ENCODE assay signal across 15 cellular contexts in the genomic region with DNA sequence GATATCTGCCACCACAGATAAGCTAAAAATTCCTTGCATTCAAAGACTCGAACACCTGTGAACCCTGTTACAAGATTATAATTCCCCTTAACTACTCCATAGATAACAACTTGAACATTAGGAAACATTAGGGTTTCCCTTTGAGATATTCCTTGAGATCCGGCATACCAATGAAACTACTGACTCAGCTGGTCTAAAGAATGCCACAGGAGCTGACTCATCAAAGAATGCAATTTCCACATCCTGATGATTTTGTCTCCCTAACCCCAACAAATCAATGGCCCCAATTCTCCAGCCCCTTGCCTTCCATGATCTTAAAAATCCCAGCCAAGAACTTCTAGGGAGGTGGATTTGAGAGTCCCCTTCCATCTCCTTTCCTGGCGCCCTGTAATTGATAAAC. TPM values are rescaled to one million over a fixed set of nuclear protein-coding genes. Genes with fewer than 3 reads are reported as not detected.
DNase-seq lines count a peak whose midpoint lies in the region; ATAC-seq, FAIRE-seq and TF ChIP-seq lines count a peak whose summit lies in the region.
"Had no signal": no experiment of that assay in that cellular context is flagged by ENCODE, and none has a peak within 500 bp of the region (broad histone marks: within the 10 kb centered on the region; RNA-seq: fewer than 3 reads in every experiment).

No MANE protein-coding gene starts in this region.

- no peaks in the 10 kb centered on the region for H3K27me3 ChIP-seq in breast epithelium
- no peaks in the 10 kb centered on the region for H3K27me3 ChIP-seq in adipocyte (replicated peaks; ENCODE audit: control insufficient read depth, insufficient read depth, low read length)
- no peaks in the 10 kb centered on the region for H3K27me3 ChIP-seq in gastrocnemius medialis
- H3K27me3 ChIP-seq: neutrophil had no signal

- ATAC-seq in gastrocnemius medialis = no peak
- ATAC-seq: activated T-cell treated with anti-CD3 and anti-CD28 coated beads, Interleukin-2, amount 50 U/mL, for 72 hours; lower lobe of right lung had no signal

- H3K36me3 ChIP-seq in breast epithelium = no peaks in the 10 kb centered on the region
- no peaks in the 10 kb centered on the region for H3K36me3 ChIP-seq in adipocyte (ENCODE audit: control insufficient read depth, insufficient read depth, low read length, severe bottlenecking)
- no peaks in the 10 kb centered on the region for H3K36me3 ChIP-seq in gastrocnemius medialis
- H3K36me3 ChIP-seq: lower lobe of right lung, neutrophil had no signal

- no peak overlapping the region for H3K9ac ChIP-seq in adipocyte (ENCODE audit: low read length)

- intact Hi-C loops in MCF 10A (cut with micrococcal nuclease) (no loop called here), breast epithelium (cut with DNase I; ENCODE audit: low total_unique reads) (no loop called here), gastrocnemius medialis (cut with DNase I; ENCODE audit: low total_unique reads) (no loop called here)

- no peaks in the 10 kb centered on the region for H3K4me1 ChIP-seq in breast epithelium
- peaks cover 6% of the 10 kb centered on the region for H3K4me1 ChIP-seq in adipocyte (ENCODE audit: control insufficient read depth, insufficient read depth, low read length)
- H3K4me1 ChIP-seq in gastrocnemius medialis = no peaks in the 10 kb centered on the region
- H3K4me1 ChIP-seq: lower lobe of right lung had no signal

- CTCF ChIA-PET in MCF 10A (lab: Yijun Ruan, JAX) = no interaction called here

- in situ Hi-C loops in gastrocnemius medialis (cut with MboI; ENCODE audit: low sequenced_read_pairs in 4 of 4) = no loop called here

- no peaks in the 10 kb centered on the region for H3K4me1 Mint-ChIP-seq in MCF 10A (ENCODE audit: insufficient read depth, unreplicated experiment)

- peak; percentile 41 for DNase-seq in MCF 10A (ENCODE audit: unreplicated experiment)
- DNase-seq in breast epithelium (ENCODE audit: low spot score in 2 of 2) = no peak
- DNase-seq in adipocyte (ENCODE audit: low read depth) = peak; percentile 43
- DNase-seq in fibroblast of the aortic adventitia (ENCODE audit: low read depth) = peak; percentile 53
- DNase-seq in urothelium cell line (ENCODE audit: low spot score) = peak; percentile 65
- no peak for DNase-seq in NCI-H1048 (lab: John Stamatoyannopoulos, UW)
- DNase-seq in gastrocnemius medialis = no peak
- no peak for DNase-seq in NCI-H748 treated with DMSO at 0.1 percent for 48 hours (lab: John Stamatoyannopoulos, UW)
- DNase-seq: 8988T; activated CD4-positive, alpha-beta T cell treated with anti-CD3 and anti-CD28 coated beads for 4 hours; activated T-cell treated with anti-CD3 and anti-CD28 coated beads, Interleukin-2, amount 50 U/mL, for 72 hours; lower lobe of right lung; NCI-H524 treated with DMSO at 0.1 percent for 48 hours had no signal

- TF ChIP-seq POLR2A in breast epithelium (IDR thresholded peaks at IDR 0.05) (no peak), gastrocnemius medialis (IDR thresholded peaks at IDR 0.05) (no peak)

- no peak for TF ChIP-seq CTCF in MCF 10A (IDR thresholded peaks at IDR 0.05; ENCODE audit: unreplicated experiment)
- TF ChIP-seq CTCF in breast epithelium (IDR thresholded peaks at IDR 0.05) = no peak
- no peak for TF ChIP-seq CTCF in fibroblast of the aortic adventitia (IDR thresholded peaks at IDR 0.05; ENCODE audit: insufficient read depth, low read length)
- TF ChIP-seq CTCF in gastrocnemius medialis (IDR thresholded peaks at IDR 0.05 in 4 of 5, conservative IDR thresholded peaks at IDR 0.05 in 1 of 5) = no peak

- peaks cover 10 to 14% of the 10 kb centered on the region in 2 donors for H3K9me3 ChIP-seq in breast epithelium
- H3K9me3 ChIP-seq in adipocyte (ENCODE audit: control insufficient read depth, low read length) = peaks cover 3% of the 10 kb centered on the region
- H3K9me3 ChIP-seq in gastrocnemius medialis = no peaks in the 10 kb centered on the region

- H3K4me3 ChIP-seq in breast epithelium (no peak overlapping the region), adipocyte (ENCODE audit: low read length) (no peak overlapping the region), fibroblast of the aortic adventitia (ENCODE audit: low read depth, low read length) (no peak overlapping the region), gastrocnemius medialis (no peak overlapping the region)
- H3K4me3 ChIP-seq: lower lobe of right lung, smooth muscle cell had no signal

- no peak for FAIRE-seq in urothelium cell line (lab: Jason Lieb, UNC)

- no peaks in the 10 kb centered on the region for H3K36me3 Mint-ChIP-seq in MCF 10A (ENCODE audit: insufficient read depth, unreplicated experiment)

- H3K27me3 Mint-ChIP-seq in MCF 10A (ENCODE audit: insufficient read depth, unreplicated experiment) = no peaks in the 10 kb centered on the region

- H3K27ac Mint-ChIP-seq in MCF 10A (ENCODE audit: low read depth, unreplicated experiment) = no peak overlapping the region
- H3K27ac Mint-ChIP-seq: activated T-cell treated with anti-CD3 and anti-CD28 coated beads, Interleukin-2, amount 50 U/mL, for 72 hours had no signal

- H3K9me3 Mint-ChIP-seq in MCF 10A (ENCODE audit: unreplicated experiment) = peaks cover 9% of the 10 kb centered on the region

- BruUV-seq in MCF 10A (replicated peaks; lab: Mats Ljungman, UMichigan) = no TSS peak

- POLR2A ChIA-PET in MCF 10A (lab: Yijun Ruan, JAX) = interaction anchor here (0.6 to 1.0 kb wide), 2 partner anchors 119 to 130 kb away, joined by 3 read pairs; partner anchors contain the start of gene ZNF30

- H3K4me3 Mint-ChIP-seq in MCF 10A (ENCODE audit: unreplicated experiment) = no peak overlapping the region
- H3K4me3 Mint-ChIP-seq: activated T-cell treated with anti-CD3 and anti-CD28 coated beads, Interleukin-2, amount 50 U/mL, for 72 hours had no signal

- H3K27ac ChIP-seq in breast epithelium (no peak overlapping the region), gastrocnemius medialis (no peak overlapping the region)
- H3K27ac ChIP-seq: lower lobe of right lung, neutrophil had no signal

RNA-seq across cellular contexts. Expression of gene ZNF599, which starts 35.6 kb away (rescaled TPM):
- 4.1 and 4.6 TPM in 2 replicates for total RNA-seq in MCF 10A (2022)
- 10 to 100 TPM in 1 of 3 donors, 1 to 10 TPM in 2; 5.6 to 12.7 (median 8.2) TPM for total RNA-seq in breast epithelium
- 6.7 and 11.6 TPM in 2 replicates for total RNA-seq in fibroblast of the aortic adventitia (ENCODE audit: low replicate concordance)
- total RNA-seq in gastrocnemius medialis = 1 to 10 TPM; 1.2 to 6.3 (median 2.4) TPM

Comparison
In these comparisons a context has a peak if more than half of its experiments do, and no peak if none do; other contexts are left out.
1. DNase-seq: peak in MCF 10A (single experiment), adipocyte (single experiment), fibroblast of the aortic adventitia (single experiment) and urothelium cell line (single experiment); none in breast epithelium (0 of 2), NCI-H1048 (single experiment), gastrocnemius medialis (0 of 2) and NCI-H748 treated with DMSO at 0.1 percent for 48 hours (single experiment).